ENCODE assay signal across 11 cellular contexts in genomic region chr11:86696004-86696403, GRCh38. TPM values are rescaled to one million over a fixed set of nuclear protein-coding genes. Genes with fewer than 3 reads are reported as not detected.
DNase-seq lines count a peak whose midpoint lies in the region; ATAC-seq, FAIRE-seq and TF ChIP-seq lines count a peak whose summit lies in the region.
"Had no signal": no experiment of that assay in that cellular context is flagged by ENCODE, and none has a peak within 500 bp of the region (broad histone marks: within the 10 kb centered on the region; RNA-seq: fewer than 3 reads in every experiment).

No MANE protein-coding gene starts in this region.

- H3K9me3 ChIP-seq in thoracic aorta = no peaks in the 10 kb centered on the region
- H3K9me3 ChIP-seq: neutrophil had no signal

- no peak overlapping the region for H3K27ac Mint-ChIP-seq in activated CD4-positive, alpha-beta memory T cell treated with anti-CD3 and anti-CD28 coated beads, Interleukin-2, amount 10 ng/mL, durations not matched to agents 7 days and 5 days

- H3K27ac ChIP-seq in thoracic aorta = peak overlapping the region in 1 of 2 donors; percentile 39
- H3K27ac ChIP-seq: neutrophil had no signal

- H3K36me3 ChIP-seq in thoracic aorta = no peaks in the 10 kb centered on the region
- H3K36me3 ChIP-seq: neutrophil had no signal

- H3K4me1 ChIP-seq in thoracic aorta (ENCODE audit: control insufficient read depth in 1 of 2, low read depth in 2 of 2) = peaks cover 7 to 8% of the 10 kb centered on the region in 2 donors

- no peak for TF ChIP-seq POLR2A in GM12892 (IDR thresholded peaks at IDR 0.05; ENCODE audit: low read depth, low read length)

- DNase-seq in HPDE6-E6E7 (ENCODE audit: extremely low spot score) (peak; percentile 75), astrocyte of the spinal cord (ENCODE audit: low read depth, low spot score) (peak; percentile 92), iris pigment epithelial cell (ENCODE audit: low read depth) (peak; percentile 97), thoracic aorta (ENCODE audit: low spot score) (no peak), GM12892 (ENCODE audit: insufficient read length) (no peak), RPMI8226 (no peak)
- no peak for DNase-seq in activated CD4-positive, alpha-beta memory T cell treated with anti-CD3 and anti-CD28 coated beads, Interleukin-2, amount 10 ng/mL, durations not matched to agents 7 days and 5 days
- DNase-seq: NCI-H1092, SHP77 had no signal

- H3K36me3 Mint-ChIP-seq in activated CD4-positive, alpha-beta memory T cell treated with anti-CD3 and anti-CD28 coated beads, Interleukin-2, amount 10 ng/mL, durations not matched to agents 7 days and 5 days (ENCODE audit: low read depth) = no peaks in the 10 kb centered on the region

- no peaks in the 10 kb centered on the region for H3K4me1 Mint-ChIP-seq in activated CD4-positive, alpha-beta memory T cell treated with anti-CD3 and anti-CD28 coated beads, Interleukin-2, amount 10 ng/mL, durations not matched to agents 7 days and 5 days

- ATAC-seq in thoracic aorta (ENCODE audit: insufficient number of reproducible peaks, low FRiP score, low read depth) (peak; percentile 93), HG03108 (IDR thresholded peaks at IDR 0.05; ENCODE audit: unreplicated experiment) (no peak)

- in situ Hi-C loops in astrocyte of the spinal cord (cut with HindIII; ENCODE audit: low sequenced_read_pairs) = no loop called here

- peaks cover 14% of the 10 kb centered on the region for H3K27me3 Mint-ChIP-seq in activated CD4-positive, alpha-beta memory T cell treated with anti-CD3 and anti-CD28 coated beads, Interleukin-2, amount 10 ng/mL, durations not matched to agents 7 days and 5 days

- no peak overlapping the region for H3K4me3 Mint-ChIP-seq in activated CD4-positive, alpha-beta memory T cell treated with anti-CD3 and anti-CD28 coated beads, Interleukin-2, amount 10 ng/mL, durations not matched to agents 7 days and 5 days

- H3K4me3 ChIP-seq in astrocyte of the spinal cord (ENCODE audit: low read depth, low read length) (no peak overlapping the region), thoracic aorta (no peak overlapping the region)

- H3K9me3 Mint-ChIP-seq in activated CD4-positive, alpha-beta memory T cell treated with anti-CD3 and anti-CD28 coated beads, Interleukin-2, amount 10 ng/mL, durations not matched to agents 7 days and 5 days = no peaks in the 10 kb centered on the region

- TF ChIP-seq CTCF in astrocyte of the spinal cord (IDR thresholded peaks at IDR 0.05; ENCODE audit: low read depth, low read length) (no peak), thoracic aorta (IDR thresholded peaks at IDR 0.05) (no peak)

- H3K27me3 ChIP-seq in thoracic aorta (replicated peaks; ENCODE audit: insufficient read depth) = no peaks in the 10 kb centered on the region
- H3K27me3 ChIP-seq: neutrophil had no signal

- FAIRE-seq in GM12892 (lab: Jason Lieb, UNC) = no peak

- CTCF ChIA-PET in activated CD4-positive, alpha-beta memory T cell treated with anti-CD3 and anti-CD28 coated beads, Interleukin-2, amount 10 ng/mL, durations not matched to agents 7 days and 5 days (lab: Charles Lee) = interaction anchor here (0.8 kb wide), 1 partner anchor 33 kb away, joined by 3 read pairs; no protein-coding TSS in a partner anchor

- POLR2A ChIA-PET in activated CD4-positive, alpha-beta memory T cell treated with anti-CD3 and anti-CD28 coated beads, Interleukin-2, amount 10 ng/mL, durations not matched to agents 7 days and 5 days (lab: Charles Lee) = no interaction called here

RNA-seq across cellular contexts. Expression of gene ME3, which starts 23.6 kb away (rescaled TPM):
- 10 to 100 TPM; 62.4 to 62.5 TPM for total RNA-seq in thoracic aorta
- polyA plus RNA-seq in GM12892 (2012; ENCODE audit: missing spikeins) = 0.45 TPM
- under 1 TPM; 0.83 to 0.93 TPM for total RNA-seq in activated CD4-positive, alpha-beta memory T cell treated with anti-CD3 and anti-CD28 coated beads, Interleukin-2, amount 10 ng/mL, durations not matched to agents 7 days and 5 days

Comparison
In these comparisons a context has a peak if more than half of its experiments do, and no peak if none do; other contexts are left out.
1. DNase-seq: peak in HPDE6-E6E7 (single experiment), astrocyte of the spinal cord (single experiment) and iris pigment epithelial cell (single experiment); none in thoracic aorta (single experiment), GM12892 (single experiment), activated CD4-positive, alpha-beta memory T cell treated with anti-CD3 and anti-CD28 coated beads, Interleukin-2, amount 10 ng/mL, durations not matched to agents 7 days and 5 days (single experiment) and RPMI8226 (single experiment).
2. RNA of gene ME3, which starts 23.6 kb away (total RNA-seq): 62.4 to 62.5 TPM in thoracic aorta; 0.83 to 0.93 TPM in activated CD4-positive, alpha-beta memory T cell treated with anti-CD3 and anti-CD28 coated beads, Interleukin-2, amount 10 ng/mL, durations not matched to agents 7 days and 5 days; every median in the first group is over 10 times any median in the second.